Comparison of ENCODE assay signal across 9 cellular contexts in genomic region chrX:107701493-107702121, GRCh38.
DNase-seq lines count a peak whose midpoint lies in the region; ATAC-seq and TF ChIP-seq lines count a peak whose summit lies in the region.
"Had no signal": no experiment of that assay in that cellular context is flagged by ENCODE, and none has a peak within 500 bp of the region (broad histone marks: within the 10 kb centered on the region; RNA-seq: fewer than 3 reads in every experiment).

No MANE protein-coding gene starts in this region.

- H3K4me2 ChIP-seq in MM.1S (ENCODE audit: low read depth, low read length) = no peak overlapping the region

- POLR2A ChIA-PET in RWPE1 (lab: Yijun Ruan, JAX; ENCODE audit: low non-redundant PET) = no interaction called here

- no peaks in the 10 kb centered on the region for H3K79me2 ChIP-seq in MM.1S (ENCODE audit: low read length)

- no peak for TF ChIP-seq CTCF in RWPE1 (conservative IDR thresholded peaks at IDR 0.05; ENCODE audit: low read depth)
- no peak for TF ChIP-seq CTCF in gastrocnemius medialis (IDR thresholded peaks at IDR 0.05 in 4 of 5, conservative IDR thresholded peaks at IDR 0.05 in 1 of 5)
- TF ChIP-seq CTCF in MM.1S (IDR thresholded peaks at IDR 0.05; ENCODE audit: low read length) = no peak

- ATAC-seq in GM19324 (IDR thresholded peaks at IDR 0.05; ENCODE audit: low FRiP score, unreplicated experiment) (peak; percentile 64), HG03039 (IDR thresholded peaks at IDR 0.05; ENCODE audit: unreplicated experiment) (peak; percentile 76), gastrocnemius medialis (no peak), GM19328 (IDR thresholded peaks at IDR 0.05; ENCODE audit: unreplicated experiment) (no peak)

- in situ Hi-C loops in gastrocnemius medialis (cut with MboI; ENCODE audit: low sequenced_read_pairs in 4 of 4) = no loop called here

- H3K36me3 ChIP-seq in gastrocnemius medialis (no peaks in the 10 kb centered on the region), MM.1S (replicated peaks; ENCODE audit: insufficient read depth, low read length) (no peaks in the 10 kb centered on the region)

- peak overlapping the region; percentile 44 for H3K27ac ChIP-seq in RWPE1
- H3K27ac ChIP-seq in gastrocnemius medialis = peak overlapping the region; percentile 43 to 79 (median 69)
- H3K27ac ChIP-seq in MM.1S (ENCODE audit: low read length) = no peak overlapping the region

- DNase-seq in RWPE1 (ENCODE audit: low spot score) (no peak), gastrocnemius medialis (no peak), MM.1S (no peak), NCI-H1436 (lab: John Stamatoyannopoulos, UW) (no peak), NCI-H187 (lab: John Stamatoyannopoulos, UW) (no peak)
- DNase-seq: NCI-H1417 had no signal

- CTCF ChIA-PET in RWPE1 (lab: Yijun Ruan, JAX) = interaction anchor here (0.6 kb wide), 1 partner anchor 29 kb away, joined by 4 read pairs; no protein-coding TSS in a partner anchor

- H3K27me3 ChIP-seq in gastrocnemius medialis (no peaks in the 10 kb centered on the region), MM.1S (replicated peaks; ENCODE audit: insufficient read depth, low read length) (no peaks in the 10 kb centered on the region)

- H3K9me3 ChIP-seq in gastrocnemius medialis = no peaks in the 10 kb centered on the region
- no peaks in the 10 kb centered on the region for H3K9me3 ChIP-seq in MM.1S (replicated peaks; ENCODE audit: insufficient read depth, low read length)

- H3K9ac ChIP-seq in MM.1S (ENCODE audit: low read length) = no peak overlapping the region

- no peak for TF ChIP-seq POLR2A in gastrocnemius medialis (IDR thresholded peaks at IDR 0.05)

- H3K4me3 ChIP-seq in gastrocnemius medialis (no peak overlapping the region), MM.1S (ENCODE audit: low read length) (no peak overlapping the region)

- intact Hi-C loops in gastrocnemius medialis (cut with DNase I; ENCODE audit: low total_unique reads) = no loop called here

- H3F3A ChIP-seq in MM.1S (ENCODE audit: insufficient read depth, low read length) = no peaks in the 10 kb centered on the region

- no peaks in the 10 kb centered on the region for H3K9me2 ChIP-seq in MM.1S (replicated peaks; ENCODE audit: insufficient read depth, low read length)

- no peaks in the 10 kb centered on the region for H4K20me1 ChIP-seq in MM.1S (ENCODE audit: insufficient read depth, low read length)

- H2AFZ ChIP-seq in MM.1S (ENCODE audit: low read length) = no peak overlapping the region

- H3K4me1 ChIP-seq in gastrocnemius medialis (peaks cover 5 to 18% of the 10 kb centered on the region in 2 donors), MM.1S (ENCODE audit: low read length) (peaks cover 7% of the 10 kb centered on the region; the same call in 1 of the 2 replicates)

Comparison
In these comparisons a context has a peak if more than half of its experiments do, and no peak if none do; other contexts are left out.
1. ATAC-seq: peak in GM19324 (single experiment) and HG03039 (single experiment); none in gastrocnemius medialis (0 of 2) and GM19328 (single experiment).